ENCODE assay signal across 18 cellular contexts in genomic region chr20:8709627-8710026, GRCh38.
"Had no signal": no experiment of that assay in that cellular context is flagged by ENCODE, and none has a peak within 500 bp of the region (broad histone marks: within the 10 kb centered on the region; RNA-seq: fewer than 3 reads in every experiment).

No MANE protein-coding gene starts in this region.

- H3K9ac ChIP-seq: parathyroid adenoma had no signal

- DNase-seq: activated CD4-positive, CD25-positive, alpha-beta regulatory T cell treated with anti-CD3 and anti-CD28 coated beads, Interleukin-2, amount 50 U/mL, for 72 hours; activated naive CD4-positive, alpha-beta T cell treated with Interleukin-2 at 50 U/mL for 16 hours; activated naive CD8-positive, alpha-beta T cell treated with anti-CD3 and anti-CD28 coated beads, Interleukin-2, amount 50 U/mL, for 24 hours; cerebellar nuclear complex; foreskin fibroblast; glutamatergic neuron; hypothalamus; left ventricle myocardium superior; mucosa of descending colon; naive thymus-derived CD4-positive, alpha-beta T cell; stimulated activated CD4-positive, alpha-beta T cell treated with anti-CD3 and anti-CD28 coated beads, Interleukin-4, amount 100 ng/mL, for 1 hour; stimulated activated naive CD4-positive, alpha-beta T cell; T-helper 1 cell; T1000; uterus had no signal

- H2AFZ ChIP-seq: parathyroid adenoma had no signal

- H3K36me3 ChIP-seq: tibial nerve, uterus had no signal

- H3K79me2 ChIP-seq: parathyroid adenoma had no signal

- H3K9me3 ChIP-seq: mucosa of descending colon, tibial nerve, uterus had no signal

- H3K27ac ChIP-seq: epithelial cell of prostate, parathyroid adenoma, tibial nerve, uterus had no signal

- H3K4me1 ChIP-seq: parathyroid adenoma, uterus had no signal

- H3K4me3 ChIP-seq: mucosa of descending colon, tibial nerve, uterus had no signal

- ATAC-seq: activated naive CD8-positive, alpha-beta T cell treated with anti-CD3 and anti-CD28 coated beads, Interleukin-2, amount 50 U/mL, for 24 hours; left ventricle myocardium superior; mucosa of descending colon; naive thymus-derived CD4-positive, alpha-beta T cell had no signal

- H3K27me3 ChIP-seq: tibial nerve, uterus had no signal
